In genomic region chr3:118505784-118506183, GRCh38 we compare ENCODE assay signal across 25 cellular contexts.
"Had no signal": no experiment of that assay in that cellular context is flagged by ENCODE, and none has a peak within 500 bp of the region (broad histone marks: within the 10 kb centered on the region; RNA-seq: fewer than 3 reads in every experiment).

No MANE protein-coding gene starts in this region.

- DNase-seq: activated CD4-positive, alpha-beta T cell treated with anti-CD3 and anti-CD28 coated beads for 4 hours; activated CD4-positive, alpha-beta T cell treated with anti-CD3 and anti-CD28 coated beads, Interleukin-2, amount 50 U/mL, for 48 hours; activated CD8-positive, alpha-beta memory T cell treated with anti-CD3 and anti-CD28 coated beads for 24 hours; activated gamma-delta T cell treated with Interleukin-2 at 50 U/mL for 16 hours; activated naive CD4-positive, alpha-beta T cell treated with anti-CD3 and anti-CD28 coated beads, Interleukin-2, amount 10 ng/mL, durations not matched to agents 7 days and 5 days; activated naive CD8-positive, alpha-beta T cell treated with anti-CD3 and anti-CD28 coated beads, Interleukin-2, amount 10 ng/mL, durations not matched to agents 7 days and 5 days; activated T-cell treated with anti-CD3 and anti-CD28 coated beads, Interleukin-2, amount 50 U/mL, for 48 hours; adrenal gland; anterior cingulate cortex; Kasumi-1; KBM-7; NCI-H1092; NCI-H1417; NCI-H1930; NCI-H2171; NCI-H2227 treated with DMSO at 0.1 percent for 48 hours; NCI-H446 treated with DMSO at 0.1 percent for 48 hours; NCI-H82; Right ventricle myocardium superior; SJCRH30 had no signal

- H3K9me3 ChIP-seq: adrenal gland, SJCRH30 had no signal

- H3K4me3 ChIP-seq: adrenal gland, SJCRH30 had no signal

- H3K27ac ChIP-seq: adrenal gland, SJCRH30 had no signal

- H3K27me3 ChIP-seq: adrenal gland, SJCRH30 had no signal

- H3K27me3 Mint-ChIP-seq: activated naive CD4-positive, alpha-beta T cell treated with anti-CD3 and anti-CD28 coated beads, Interleukin-2, amount 10 ng/mL, durations not matched to agents 7 days and 5 days; activated naive CD8-positive, alpha-beta T cell treated with anti-CD3 and anti-CD28 coated beads, Interleukin-2, amount 10 ng/mL, durations not matched to agents 7 days and 5 days; brain; central memory CD8-positive, alpha-beta T cell had no signal

- H3K4me3 Mint-ChIP-seq: activated naive CD4-positive, alpha-beta T cell treated with anti-CD3 and anti-CD28 coated beads, Interleukin-2, amount 10 ng/mL, durations not matched to agents 7 days and 5 days; activated naive CD8-positive, alpha-beta T cell treated with anti-CD3 and anti-CD28 coated beads, Interleukin-2, amount 10 ng/mL, durations not matched to agents 7 days and 5 days; brain; central memory CD8-positive, alpha-beta T cell; T-helper 1 cell treated with Interleukin-12 subunit alpha and Interleukin-12 subunit beta and Interleukin-4 antibody, amounts not matched to agents 30 μg/mL and 1 μg/mL, for 36 hours had no signal

- H3K36me3 ChIP-seq: adrenal gland, SJCRH30 had no signal

- H3K4me1 ChIP-seq: SJCRH30 had no signal

- H3K27ac Mint-ChIP-seq: activated naive CD4-positive, alpha-beta T cell treated with anti-CD3 and anti-CD28 coated beads, Interleukin-2, amount 10 ng/mL, durations not matched to agents 7 days and 5 days; activated naive CD8-positive, alpha-beta T cell treated with anti-CD3 and anti-CD28 coated beads, Interleukin-2, amount 10 ng/mL, durations not matched to agents 7 days and 5 days; activated T-helper 2 cell treated with anti-CD3 and anti-CD28 coated beads, Interferon-gamma antibody, Interleukin-2, Interleukin-4, amounts not matched to agents 10 μg/mL and 5 μg/mL and 100 μg/mL, durations not matched to agents 14 hours and 24 hours and 36 hours; brain; T-helper 1 cell treated with Interleukin-12 subunit alpha and Interleukin-12 subunit beta and Interleukin-4 antibody, amounts not matched to agents 30 μg/mL and 1 μg/mL, for 36 hours had no signal

- ATAC-seq: activated CD4-positive, CD25-positive, alpha-beta regulatory T cell treated with anti-CD3 and anti-CD28 coated beads, Interleukin-2, amount 50 U/mL, for 24 hours had no signal

- H3K4me1 Mint-ChIP-seq: activated naive CD4-positive, alpha-beta T cell treated with anti-CD3 and anti-CD28 coated beads, Interleukin-2, amount 10 ng/mL, durations not matched to agents 7 days and 5 days; activated naive CD8-positive, alpha-beta T cell treated with anti-CD3 and anti-CD28 coated beads, Interleukin-2, amount 10 ng/mL, durations not matched to agents 7 days and 5 days; central memory CD8-positive, alpha-beta T cell had no signal

- H3K36me3 Mint-ChIP-seq: activated naive CD4-positive, alpha-beta T cell treated with anti-CD3 and anti-CD28 coated beads, Interleukin-2, amount 10 ng/mL, durations not matched to agents 7 days and 5 days; activated naive CD8-positive, alpha-beta T cell treated with anti-CD3 and anti-CD28 coated beads, Interleukin-2, amount 10 ng/mL, durations not matched to agents 7 days and 5 days; brain had no signal

- H3K9me3 Mint-ChIP-seq: activated naive CD4-positive, alpha-beta T cell treated with anti-CD3 and anti-CD28 coated beads, Interleukin-2, amount 10 ng/mL, durations not matched to agents 7 days and 5 days; activated T-helper 2 cell treated with anti-CD3 and anti-CD28 coated beads, Interferon-gamma antibody, Interleukin-2, Interleukin-4, amounts not matched to agents 10 μg/mL and 5 μg/mL and 100 μg/mL, durations not matched to agents 14 hours and 24 hours and 36 hours; brain; T-helper 1 cell treated with Interleukin-12 subunit alpha and Interleukin-12 subunit beta and Interleukin-4 antibody, amounts not matched to agents 30 μg/mL and 1 μg/mL, for 36 hours had no signal
